ENCODE assay signal across 8 cellular contexts in the genomic region with DNA sequence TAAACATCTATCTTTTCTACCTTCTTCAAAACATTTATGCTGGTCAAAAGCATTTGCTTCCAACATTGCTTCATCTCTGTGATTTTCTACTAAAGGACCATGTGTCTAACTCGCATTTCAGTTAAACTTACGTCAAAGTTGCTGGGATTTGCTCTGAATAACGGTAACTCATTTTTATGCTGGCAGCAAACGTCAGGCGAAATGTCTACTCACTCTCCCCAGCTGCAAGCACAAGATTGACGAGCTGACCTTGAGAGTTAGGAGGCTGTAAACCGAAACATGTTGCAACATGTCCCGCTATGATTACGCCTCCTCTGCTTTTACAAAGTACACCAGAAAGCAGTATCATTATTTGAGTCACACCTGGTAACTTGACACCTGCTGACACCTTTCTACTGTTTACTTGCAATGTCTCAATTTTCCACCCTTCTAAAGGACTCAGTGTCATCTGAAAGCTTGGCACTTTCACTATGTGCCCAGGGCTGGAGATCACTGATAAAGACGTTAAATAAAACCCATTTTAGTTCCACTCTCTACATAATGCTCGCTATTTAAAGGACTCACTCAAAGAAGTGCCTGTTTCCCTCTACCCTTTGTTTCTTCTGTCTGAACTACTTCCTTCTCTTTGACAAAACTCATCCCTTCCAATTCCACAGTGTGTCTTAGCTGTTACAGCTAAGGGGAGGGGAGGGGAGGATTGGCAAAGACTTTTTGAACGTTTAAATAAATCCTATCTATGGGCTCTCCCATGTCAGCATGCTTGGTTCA.
A peak's percentile ranks its signal among the peaks of the same experiment; 100 is the strongest.
DNase-seq lines count a peak whose midpoint lies in the region; FAIRE-seq and TF ChIP-seq lines count a peak whose summit lies in the region.

No MANE protein-coding gene starts in this region.

- H4K91ac ChIP-seq in H1 (replicated peaks; ENCODE audit: insufficient read length, low read length): peak overlapping the region; percentile 95

- H4K5ac ChIP-seq in H1 (ENCODE audit: insufficient read length, low read depth, low read length): no peak overlapping the region

- H2BK12ac ChIP-seq in H1 (ENCODE audit: low read depth, low read length): peak overlapping the region; percentile 95

- H3K79me1 ChIP-seq in H1 (ENCODE audit: low read depth, low read length): no peaks in the 10 kb centered on the region; the same call in 1 of the 2 replicates

- H3K4me2 ChIP-seq in H1 (ENCODE audit: insufficient read depth in 1 of 2, low read depth in 2 of 2, low read length in 2 of 2): peak overlapping the region; percentile 25 to 49

- H3K27me3 ChIP-seq in H1 (replicated peaks in 1 of 4; ENCODE audit: control insufficient read depth in 3 of 4, extremely low read depth in 1 of 4, insufficient read depth in 3 of 4, low read length in 3 of 4): no peaks in the 10 kb centered on the region; a peak in 1 of 7 replicates

- POLR2A ChIA-PET in HEK293T (lab: Yijun Ruan, JAX): no interaction called here
- POLR2A ChIA-PET in H1 (lab: Charles Lee; ENCODE audit: partially characterized antibody): interaction anchor here (0.8 to 1.9 kb wide), 5 partner anchors 9 to 34 kb away, joined by 3 to 5 read pairs (median 4); no protein-coding TSS in a partner anchor

- DNase-seq in activated CD4-positive, alpha-beta T cell treated with anti-CD3 and anti-CD28 coated beads, Interleukin-2, amount 10 ng/mL, durations not matched to agents 24 days and 14 days: peak; percentile 86
- no peak for DNase-seq in activated CD4-positive, alpha-beta T cell treated with anti-CD3 and anti-CD28 coated beads, Interleukin-2, amount 50 U/mL, for 1 hour
- DNase-seq in HEK293T (ENCODE audit: extremely low spot score) (peak; percentile 71), M059J (ENCODE audit: low read depth) (peak; percentile 74), SHP77 (lab: John Stamatoyannopoulos, UW) (peak; percentile 90 to 92), H1 (ENCODE audit: low read depth in 1 of 2, low spot score in 2 of 2) (no peak), neural crest cell (ENCODE audit: low read depth, low spot score) (no peak)
- no peak for DNase-seq in central memory CD4-positive, alpha-beta T cell

- peaks cover 0 to 8% of the 10 kb centered on the region in 2 experiments; a peak in 1 of 4 replicates for H3K79me2 ChIP-seq in H1 (ENCODE audit: control insufficient read depth in 1 of 2, insufficient read depth in 2 of 2, low read length in 2 of 2)

- TF ChIP-seq RAD21 in H1 (IDR thresholded peaks at IDR 0.05 in 1 of 2, conservative IDR thresholded peaks at IDR 0.05 in 1 of 2; ENCODE audit: low read depth in 2 of 2, low read length in 2 of 2): no peak

- H3K4me1 Mint-ChIP-seq in activated CD4-positive, alpha-beta T cell treated with anti-CD3 and anti-CD28 coated beads, Interleukin-2, amount 10 ng/mL, durations not matched to agents 24 days and 14 days: peaks cover 55% of the 10 kb centered on the region
- H3K4me1 Mint-ChIP-seq in neural crest cell: peaks cover 49% of the 10 kb centered on the region

- TF ChIP-seq POLR2A in H1 (IDR thresholded peaks at IDR 0.05; ENCODE audit: control extremely low read depth in 1 of 2, low read depth in 2 of 2, low read length in 2 of 2): peak in 1 of 2 experiments; percentile 46; a peak in 1 of 3 replicates

- H3K4me3 ChIP-seq in H1 (ENCODE audit: extremely low read depth in 1 of 4, insufficient read depth in 2 of 4, low read depth in 3 of 4, low read length in 4 of 4): no peak overlapping the region; a peak in 1 of 8 replicates

- no peak overlapping the region for H4K8ac ChIP-seq in H1 (ENCODE audit: extremely low read depth, insufficient read depth, low read length)

- H3K56ac ChIP-seq in H1 (replicated peaks; ENCODE audit: insufficient read length, low read depth, low read length): no peak overlapping the region

- H3K4me3 Mint-ChIP-seq in activated CD4-positive, alpha-beta T cell treated with anti-CD3 and anti-CD28 coated beads, Interleukin-2, amount 10 ng/mL, durations not matched to agents 24 days and 14 days: peak overlapping the region; percentile 74
- peak overlapping the region; percentile 29 for H3K4me3 Mint-ChIP-seq in neural crest cell

- no peak overlapping the region for H2BK15ac ChIP-seq in H1 (ENCODE audit: low read length)

- H3K36me3 ChIP-seq in H1 (ENCODE audit: control insufficient read depth in 2 of 4, insufficient read depth in 4 of 4, low read length in 3 of 4): no peaks in the 10 kb centered on the region

- H2AK5ac ChIP-seq in H1 (ENCODE audit: low read depth, low read length): no peak overlapping the region; the same call in 1 of the 2 replicates

- peaks cover 3% of the 10 kb centered on the region for H3K36me3 Mint-ChIP-seq in activated CD4-positive, alpha-beta T cell treated with anti-CD3 and anti-CD28 coated beads, Interleukin-2, amount 10 ng/mL, durations not matched to agents 24 days and 14 days (ENCODE audit: low read depth)
- no peaks in the 10 kb centered on the region for H3K36me3 Mint-ChIP-seq in neural crest cell (ENCODE audit: low read depth)

- H2BK120ac ChIP-seq in H1 (replicated peaks; ENCODE audit: low read depth, low read length): peak overlapping the region; percentile 98

- H3K23me2 ChIP-seq in H1 (ENCODE audit: low read depth, low read length): no peaks in the 10 kb centered on the region

- H3K27me3 Mint-ChIP-seq in activated CD4-positive, alpha-beta T cell treated with anti-CD3 and anti-CD28 coated beads, Interleukin-2, amount 10 ng/mL, durations not matched to agents 24 days and 14 days: no peaks in the 10 kb centered on the region
- H3K27me3 Mint-ChIP-seq in neural crest cell (ENCODE audit: low read depth): no peaks in the 10 kb centered on the region

- H2AFZ ChIP-seq in H1 (ENCODE audit: low read length): no peak overlapping the region

- no peak for FAIRE-seq in H1 (lab: Jason Lieb, UNC)

- intact Hi-C loops in activated CD4-positive, alpha-beta T cell treated with anti-CD3 and anti-CD28 coated beads, Interleukin-2, amount 10 ng/mL, durations not matched to agents 24 days and 14 days (cut with micrococcal nuclease): loop anchor here (1.0 to 5.0 kb wide), 7 partner anchors 11 to 163 kb away; partner anchors contain the start of genes CENPF, PTPN14 and SMYD2

- no peaks in the 10 kb centered on the region for H3K9me3 Mint-ChIP-seq in activated CD4-positive, alpha-beta T cell treated with anti-CD3 and anti-CD28 coated beads, Interleukin-2, amount 10 ng/mL, durations not matched to agents 24 days and 14 days
- H3K9me3 Mint-ChIP-seq in neural crest cell: no peaks in the 10 kb centered on the region

- peak overlapping the region; percentile 98 for H3K27ac Mint-ChIP-seq in activated CD4-positive, alpha-beta T cell treated with anti-CD3 and anti-CD28 coated beads, Interleukin-2, amount 10 ng/mL, durations not matched to agents 24 days and 14 days
- peak overlapping the region; percentile 57 for H3K27ac Mint-ChIP-seq in neural crest cell (ENCODE audit: unreplicated experiment)

- no peak overlapping the region for H3K14ac ChIP-seq in H1 (ENCODE audit: insufficient read length)

- CTCF ChIA-PET in HEK293T (lab: Yijun Ruan, JAX) (no interaction called here), H1 (lab: Charles Lee; ENCODE audit: partially characterized antibody) (interaction anchor here (1.0 to 1.3 kb wide), 2 partner anchors 106 to 225 kb away, joined by 3 read pairs; no protein-coding TSS in a partner anchor)

- H3K4me1 ChIP-seq in H1 (replicated peaks in 1 of 4; ENCODE audit: control insufficient read depth in 3 of 4, insufficient read depth in 4 of 4, low read length in 3 of 4): peaks cover 2 to 32% (median 20%) of the 10 kb centered on the region in 4 experiments; a peak in 5 of 7 replicates

- peak overlapping the region; percentile 92 for H3K4ac ChIP-seq in H1 (replicated peaks; ENCODE audit: insufficient read length, low read depth, low read length)

- no peak for TF ChIP-seq CTCF in H1 (IDR thresholded peaks at IDR 0.05; ENCODE audit: control extremely low read depth in 1 of 3, insufficient read depth in 1 of 3, low read depth in 1 of 3, low read length in 3 of 3)
- TF ChIP-seq CTCF in neural crest cell (conservative IDR thresholded peaks at IDR 0.05): no peak

- H4K20me1 ChIP-seq in H1 (replicated peaks in 1 of 2; ENCODE audit: control insufficient read depth in 1 of 2, insufficient read depth in 2 of 2, low read length in 2 of 2): no peaks in the 10 kb centered on the region

- H2BK20ac ChIP-seq in H1 (ENCODE audit: low read length): peak overlapping the region; percentile 68; the same call in 1 of the 2 replicates

- peak overlapping the region; percentile 97 for H2BK5ac ChIP-seq in H1 (ENCODE audit: low read depth, low read length)

- WGBS in H1 (ENCODE audit: extremely low coverage in 1 of 2, insufficient coverage in 1 of 2, insufficient read length in 1 of 2, insufficient replicate concordance in 2 of 2, low coverage in 1 of 2, low lambda C conversion rate in 2 of 2, missing lambda C conversion rate in 1 of 2), 2 experiments: 58% methylated on average over 12 of the region's 12 CpGs; no CpG with 5 or more reads in 1 of the 2 experiments

- H3K9ac ChIP-seq in H1 (replicated peaks in 1 of 4; ENCODE audit: extremely low read depth in 1 of 4, low read depth in 3 of 4, low read length in 3 of 4): peak overlapping the region in 2 of 4 experiments; percentile 11 to 50; a peak in 1 of 7 replicates

- H3K23ac ChIP-seq in H1 (ENCODE audit: insufficient read length): no peak overlapping the region

- no peak for TF ChIP-seq EP300 in H1 (IDR thresholded peaks at IDR 0.05; ENCODE audit: borderline replicate concordance in 1 of 2, low read depth in 2 of 2, low read length in 2 of 2)

- no peaks in the 10 kb centered on the region for H3K9me3 ChIP-seq in H1 (ENCODE audit: insufficient read depth in 2 of 2, low read depth in 1 of 2, low read length in 1 of 2)

- H3K27ac ChIP-seq in H1 (ENCODE audit: low read depth, low read length): peak overlapping the region; percentile 83

- H3K18ac ChIP-seq in H1 (ENCODE audit: extremely low read depth, low read length): peak overlapping the region; percentile 33; the same call in 1 of the 2 replicates

TF ChIP-seq in HEK293T, 16 proteins besides CTCF, POLR2A, EP300 and RAD21 (continues in another document):
- TF ChIP-seq ELF4 (IDR thresholded peaks at IDR 0.05) (no peak), SUZ12 (IDR thresholded peaks at IDR 0.05) (no peak), FOXA1 (IDR thresholded peaks at IDR 0.05) (no peak), HDGF (IDR thresholded peaks at IDR 0.05; ENCODE audit: borderline replicate concordance) (no peak), TARDBP (IDR thresholded peaks at IDR 0.05) (peak; percentile 21; the same call in 1 of the 2 replicates)

TF ChIP-seq in H1, 55 proteins besides CTCF, POLR2A, EP300 and RAD21 (continues in another document):
- TF ChIP-seq EZH2 (IDR thresholded peaks at IDR 0.05; ENCODE audit: low read depth, low read length, severe bottlenecking) (no peak), TCF12 (IDR thresholded peaks at IDR 0.05; ENCODE audit: low read depth, low read length) (0 out of 2 replicates have a peak, but pooled peaks have one; percentile 32), ATF3 (IDR thresholded peaks at IDR 0.05; ENCODE audit: insufficient read depth, low read depth, low read length) (no peak)

Comparison
In these comparisons a context has a peak if more than half of its experiments do, and no peak if none do; other contexts are left out.
1. DNase-seq: peak in activated CD4-positive, alpha-beta T cell treated with anti-CD3 and anti-CD28 coated beads, Interleukin-2, amount 10 ng/mL, durations not matched to agents 24 days and 14 days (single experiment), HEK293T (single experiment), M059J (single experiment) and SHP77 (2 of 2); none in activated CD4-positive, alpha-beta T cell treated with anti-CD3 and anti-CD28 coated beads, Interleukin-2, amount 50 U/mL, for 1 hour (single experiment), H1 (0 of 2), neural crest cell (single experiment) and central memory CD4-positive, alpha-beta T cell (single experiment).